8 cellular contexts compared by ENCODE assay signal in genomic region chr12:74538491-74539258, GRCh38. TPM values are rescaled to one million over a fixed set of nuclear protein-coding genes. Genes with fewer than 3 reads are reported as not detected.
DNase-seq lines count a peak whose midpoint lies in the region; ATAC-seq and TF ChIP-seq lines count a peak whose summit lies in the region.

No MANE protein-coding gene starts in this region.

- H3K9ac ChIP-seq in HCT116 (ENCODE audit: low read length), result peak overlapping the region; percentile 99

- H3K9me2 ChIP-seq in HCT116 (ENCODE audit: insufficient read depth), result no peaks in the 10 kb centered on the region

- CTCF ChIA-PET in GM10248 (lab: Yijun Ruan, JAX), result interaction anchor here (1.2 to 2.2 kb wide), 3 partner anchors 14 to 796 kb away, joined by 3 to 7 read pairs (median 3); partner anchors contain the start of gene GLIPR1L1
- CTCF ChIA-PET in HCT116 (lab: Charles Lee), result no interaction called here
- CTCF ChIA-PET in RWPE1 (lab: Yijun Ruan, JAX), result no interaction called here

- DNase-seq in GM10248 (ENCODE audit: extremely low spot score) (peak; percentile 20), HCT116 (ENCODE audit: low read depth, low spot score) (no peak), RWPE1 (ENCODE audit: low spot score) (peak; percentile 9), breast epithelium (ENCODE audit: low spot score in 2 of 2) (no peak), left lobe of liver (ENCODE audit: low spot score) (no peak), putamen (ENCODE audit: low spot score) (no peak), Kasumi-1 (lab: John Stamatoyannopoulos, UW) (no peak)
- peak; percentile 8 to 36 for DNase-seq in stimulated activated naive CD8-positive, alpha-beta T cell treated with anti-CD3 and anti-CD28 coated beads, Interleukin-15, amount 100 ng/mL, for 72 hours

- POLR2A ChIA-PET in GM10248 (lab: Yijun Ruan, JAX), result no interaction called here
- POLR2A ChIA-PET in HCT116 (lab: Charles Lee), result no interaction called here
- POLR2A ChIA-PET in RWPE1 (lab: Yijun Ruan, JAX; ENCODE audit: low non-redundant PET), result no interaction called here

- RAD21 ChIA-PET in HCT116 (lab: Charles Lee; ENCODE audit: low non-redundant PET in 1 of 2, low total read pairs in 2 of 2, uncharacterized antibody in 2 of 2, unreplicated experiment in 2 of 2), result no interaction called here

- H3K4me3 ChIP-seq in HCT116 (replicated peaks in 1 of 2; ENCODE audit: low read depth in 1 of 2, low read length in 2 of 2) (peak overlapping the region; percentile 88 to 97), breast epithelium (peak overlapping the region; percentile 83 to 86 (median 84))

- H3K27me3 ChIP-seq in HCT116 (ENCODE audit: insufficient read depth, low read length) (no peaks in the 10 kb centered on the region), breast epithelium (no peaks in the 10 kb centered on the region)

- H3K9me3 ChIP-seq in HCT116 (ENCODE audit: control insufficient read depth in 1 of 2, insufficient read depth in 1 of 2, low read depth in 1 of 2, low read length in 2 of 2), result no peaks in the 10 kb centered on the region
- H3K9me3 ChIP-seq in breast epithelium, result no peaks in the 10 kb centered on the region

- H3K4me3 Mint-ChIP-seq in stimulated activated naive CD8-positive, alpha-beta T cell treated with anti-CD3 and anti-CD28 coated beads, Interleukin-15, amount 100 ng/mL, for 72 hours, result peak overlapping the region; percentile 96

- ATAC-seq in HCT116 (peak; percentile 28; the same call in 1 of the 2 replicates), left lobe of liver (peak; percentile 32)
- ATAC-seq in stimulated activated naive CD8-positive, alpha-beta T cell treated with anti-CD3 and anti-CD28 coated beads, Interleukin-15, amount 100 ng/mL, for 72 hours, result peak; percentile 50

- TF ChIP-seq POLR2A in HCT116 (IDR thresholded peaks at IDR 0.05; ENCODE audit: borderline replicate concordance, extremely low read depth, insufficient read depth, insufficient read length) (no peak), breast epithelium (IDR thresholded peaks at IDR 0.05) (no peak)

- peak overlapping the region; percentile 100 for H3K27ac Mint-ChIP-seq in stimulated activated naive CD8-positive, alpha-beta T cell treated with anti-CD3 and anti-CD28 coated beads, Interleukin-15, amount 100 ng/mL, for 72 hours

- TF ChIP-seq CTCF in GM10248 (IDR thresholded peaks at IDR 0.05; ENCODE audit: control extremely low read depth, extremely low read depth, low read depth, missing control alignments) (no peak), HCT116 (IDR thresholded peaks at IDR 0.05 in 2 of 3, conservative IDR thresholded peaks at IDR 0.05 in 1 of 3; ENCODE audit: borderline replicate concordance in 1 of 3, insufficient read depth in 1 of 3, low read depth in 2 of 3, low read length in 2 of 3) (no peak), RWPE1 (conservative IDR thresholded peaks at IDR 0.05; ENCODE audit: low read depth) (no peak), breast epithelium (IDR thresholded peaks at IDR 0.05) (no peak)

- peaks cover 13 to 16% of the 10 kb centered on the region in 2 experiments for H3K36me3 ChIP-seq in HCT116 (ENCODE audit: control insufficient read depth in 1 of 2, insufficient read depth in 2 of 2, low read length in 2 of 2)
- H3K36me3 ChIP-seq in breast epithelium, result no peaks in the 10 kb centered on the region

- no peaks in the 10 kb centered on the region for H3K9me3 Mint-ChIP-seq in stimulated activated naive CD8-positive, alpha-beta T cell treated with anti-CD3 and anti-CD28 coated beads, Interleukin-15, amount 100 ng/mL, for 72 hours

- peaks cover 14% of the 10 kb centered on the region; the same call in 1 of the 2 replicates for H4K20me1 ChIP-seq in HCT116 (ENCODE audit: insufficient read depth)

- H3K4me1 Mint-ChIP-seq in stimulated activated naive CD8-positive, alpha-beta T cell treated with anti-CD3 and anti-CD28 coated beads, Interleukin-15, amount 100 ng/mL, for 72 hours, result peaks cover 42% of the 10 kb centered on the region

- H3K4me1 ChIP-seq in HCT116 (ENCODE audit: control insufficient read depth in 1 of 2, insufficient read depth in 2 of 2, low read length in 2 of 2) (peaks cover 10 to 18% of the 10 kb centered on the region in 2 experiments; a peak in 3 of 4 replicates), breast epithelium (peaks cover 0 to 21% of the 10 kb centered on the region in 2 donors)

- TF ChIP-seq RAD21 in HCT116 (IDR thresholded peaks at IDR 0.05; ENCODE audit: low read depth), result no peak

- no peaks in the 10 kb centered on the region for H3K27me3 Mint-ChIP-seq in stimulated activated naive CD8-positive, alpha-beta T cell treated with anti-CD3 and anti-CD28 coated beads, Interleukin-15, amount 100 ng/mL, for 72 hours

- BruUV-seq in HCT116 (replicated peaks; lab: Mats Ljungman, UMichigan), result no TSS peak

- H2AFZ ChIP-seq in HCT116 (ENCODE audit: low read depth, low read length, poor library complexity, severe bottlenecking), result no peak overlapping the region

- H3K4me2 ChIP-seq in HCT116 (ENCODE audit: low read length), result peak overlapping the region; percentile 91

- intact Hi-C loops in HCT116 (cut with micrococcal nuclease), result loop anchor here (5.0 kb wide), 2 partner anchors 126 to 426 kb away; no protein-coding TSS in a partner anchor
- intact Hi-C loops in breast epithelium (cut with DNase I; ENCODE audit: low total_unique reads), result no loop called here

- H3K79me2 ChIP-seq in HCT116 (ENCODE audit: insufficient read depth, low read length), result peaks cover 55% of the 10 kb centered on the region

- H3K27ac ChIP-seq in HCT116 (ENCODE audit: low read depth, low read length) (peak overlapping the region; percentile 81), RWPE1 (peak overlapping the region; percentile 93), breast epithelium (peak overlapping the region; percentile 98)

TF ChIP-seq in HCT116, 20 proteins besides CTCF, POLR2A, EP300 and RAD21:
- TF ChIP-seq EZH2 (IDR thresholded peaks at IDR 0.05) (no peak), ZNF274 (IDR thresholded peaks at IDR 0.05; ENCODE audit: low read depth, low read length) (no peak), JUND (IDR thresholded peaks at IDR 0.05) (no peak)

RNA-seq across cellular contexts. Expression of gene ATXN7L3B, which starts 1.0 kb away (rescaled TPM):
- 28.1 TPM for total RNA-seq in HCT116 (2021; ENCODE audit: unreplicated experiment)
- polyA plus RNA-seq in HCT116 (2012), result 17.1 and 20.5 TPM in 2 replicates
- total RNA-seq in breast epithelium, result 10 to 100 TPM; 17.8 to 33.1 (median 22.3) TPM
- 12.8 TPM for total RNA-seq in left lobe of liver

Comparison
In these comparisons a context has a peak if more than half of its experiments do, and no peak if none do; other contexts are left out.
1. DNase-seq: peak in GM10248 (single experiment), RWPE1 (single experiment) and stimulated activated naive CD8-positive, alpha-beta T cell treated with anti-CD3 and anti-CD28 coated beads, Interleukin-15, amount 100 ng/mL, for 72 hours (2 of 2); none in HCT116 (single experiment), breast epithelium (0 of 2), left lobe of liver (single experiment), putamen (single experiment) and Kasumi-1 (0 of 2).
2. Peak in every context shown above with its lines, with median percentiles within 50 percentile points of each other: ATAC-seq and H3K27ac ChIP-seq.